In the genomic region with DNA sequence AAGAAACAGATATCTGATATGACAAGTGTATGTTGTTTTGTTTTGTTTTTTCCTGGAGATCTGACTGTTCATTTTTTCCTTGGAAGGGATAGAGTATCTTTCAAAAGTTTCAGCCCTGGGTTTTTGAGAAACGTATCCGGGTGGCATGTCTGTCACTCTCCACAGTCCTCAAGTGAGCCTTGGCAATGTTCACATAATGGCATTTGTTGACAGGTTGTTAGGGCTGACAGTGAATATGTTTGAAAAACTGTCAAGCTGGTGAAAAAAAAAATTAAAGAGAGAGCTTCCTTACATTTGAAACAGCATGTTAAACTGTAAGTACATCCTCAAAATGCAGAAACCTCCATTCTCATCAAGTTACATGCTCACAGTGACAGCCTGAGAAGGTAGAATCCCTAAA, we compare ENCODE assay signal across 29 cellular contexts.
DNase-seq lines count a peak whose midpoint lies in the region; TF ChIP-seq lines count a peak whose summit lies in the region.
"Had no signal": no experiment of that assay in that cellular context is flagged by ENCODE, and none has a peak within 500 bp of the region (broad histone marks: within the 10 kb centered on the region; RNA-seq: fewer than 3 reads in every experiment).

No MANE protein-coding gene starts in this region.

- no peak for TF ChIP-seq RAD21 in neural cell (conservative IDR thresholded peaks at IDR 0.05)

- DNase-seq in activated CD4-positive, CD25-positive, alpha-beta regulatory T cell (lab: John Stamatoyannopoulos, UW): no peak
- DNase-seq in AML-193 (lab: John Stamatoyannopoulos, UW): no peak
- DNase-seq: 8988T; ACHN; BE2C; C1 segment of cervical spinal cord; Caco-2; Calu3; CD4-positive, alpha-beta memory T cell; CD4-positive, alpha-beta T cell; CD4-positive, CD25-positive, alpha-beta regulatory T cell; CD8-positive, alpha-beta memory T cell; CD8-positive, alpha-beta T cell; COR-L47; DMS 273 treated with DMSO at 0.1 percent for 48 hours; DMS153; DMS53; DMS79; DND-41; EL had no signal

- no peaks in the 10 kb centered on the region for H3K36me3 ChIP-seq in neural cell (ENCODE audit: insufficient read depth, low read length)
- H3K36me3 ChIP-seq: BE2C; BLaER1; BLaER1 treated with 17β-estradiol and CSF1 and Interleukin-3, amounts not matched to agents 10 nM and 100 nM had no signal

- peak overlapping the region in 2 of 3 experiments; percentile 2 to 75 for H3K27ac Mint-ChIP-seq in nephron
- H3K27ac Mint-ChIP-seq: B cell; CD14-positive monocyte; CD4-positive, alpha-beta memory T cell; CD4-positive, alpha-beta T cell; CD4-positive, CD25-positive, alpha-beta regulatory T cell; CD8-positive, alpha-beta memory T cell; CD8-positive, alpha-beta T cell had no signal

- peaks cover 4% of the 10 kb centered on the region for H3K27me3 Mint-ChIP-seq in nephron (ENCODE audit: low read depth)

- peak; percentile 98 for TF ChIP-seq EP300 in neural cell (conservative IDR thresholded peaks at IDR 0.05; ENCODE audit: poor library complexity, severe bottlenecking)

- H3K9me3 ChIP-seq in neural cell (ENCODE audit: low read length): no peaks in the 10 kb centered on the region
- H3K9me3 ChIP-seq: A549, BE2C, BLaER1 had no signal

- H3K36me3 Mint-ChIP-seq in nephron (ENCODE audit: low read depth): no peaks in the 10 kb centered on the region
- H3K36me3 Mint-ChIP-seq: CD14-positive monocyte; CD4-positive, alpha-beta memory T cell; CD4-positive, CD25-positive, alpha-beta regulatory T cell; CD8-positive, alpha-beta memory T cell; CD8-positive, alpha-beta T cell had no signal

- H3F3A ChIP-seq in neural cell (ENCODE audit: insufficient read depth, low read length, poor library complexity, severe bottlenecking): no peaks in the 10 kb centered on the region

- H3K4me3 Mint-ChIP-seq in nephron: no peak overlapping the region
- H3K4me3 Mint-ChIP-seq: B cell; CD14-positive monocyte; CD4-positive, alpha-beta memory T cell; CD4-positive, alpha-beta T cell; CD4-positive, CD25-positive, alpha-beta regulatory T cell; CD8-positive, alpha-beta memory T cell; CD8-positive, alpha-beta T cell had no signal

- H3K4me2 ChIP-seq in neural cell (ENCODE audit: low read length): no peak overlapping the region
- H3K4me2 ChIP-seq: A549; BLaER1; BLaER1 treated with 17β-estradiol and CSF1 and Interleukin-3, amounts not matched to agents 10 nM and 100 nM had no signal

- H4K20me1 ChIP-seq in neural cell (ENCODE audit: insufficient read depth): no peaks in the 10 kb centered on the region
- H4K20me1 ChIP-seq: BLaER1; BLaER1 treated with 17β-estradiol and CSF1 and Interleukin-3, amounts not matched to agents 10 nM and 100 nM had no signal

- peaks cover 10% of the 10 kb centered on the region for H3K9me3 Mint-ChIP-seq in nephron
- H3K9me3 Mint-ChIP-seq: CD4-positive, alpha-beta T cell had no signal

- no peaks in the 10 kb centered on the region for H3K79me2 ChIP-seq in neural cell (replicated peaks; ENCODE audit: insufficient read depth, low read length)

- H3K9ac ChIP-seq in neural cell (ENCODE audit: low read length): no peak overlapping the region
- H3K9ac ChIP-seq: BLaER1; BLaER1 treated with 17β-estradiol and CSF1 and Interleukin-3, amounts not matched to agents 10 nM and 100 nM had no signal

- no peaks in the 10 kb centered on the region for H3K27me3 ChIP-seq in neural cell (ENCODE audit: insufficient read depth, low read depth, low read length)
- H3K27me3 ChIP-seq: BE2C; BLaER1; BLaER1 treated with 17β-estradiol and CSF1 and Interleukin-3, amounts not matched to agents 10 nM and 100 nM had no signal

- no peak overlapping the region for H3K4me3 ChIP-seq in neural cell (ENCODE audit: low read length)
- H3K4me3 ChIP-seq: A549; BLaER1; BLaER1 treated with 17β-estradiol and CSF1 and Interleukin-3, amounts not matched to agents 10 nM and 100 nM had no signal

- H3K27ac ChIP-seq in neural cell (ENCODE audit: low read length): no peak overlapping the region
- H3K27ac ChIP-seq: 22Rv1; A549; BLaER1; BLaER1 treated with 17β-estradiol and CSF1 and Interleukin-3, amounts not matched to agents 10 nM and 100 nM; C4-2B had no signal

- H3K9me2 ChIP-seq in neural cell (ENCODE audit: insufficient read depth, low read length): no peaks in the 10 kb centered on the region

- TF ChIP-seq CTCF in nephron (IDR thresholded peaks at IDR 0.05; ENCODE audit: unreplicated experiment in 3 of 3) (no peak), neural cell (IDR thresholded peaks at IDR 0.05; ENCODE audit: poor library complexity, severe bottlenecking) (no peak)

- H3K4me1 Mint-ChIP-seq in nephron: peaks cover 16% of the 10 kb centered on the region
- H3K4me1 Mint-ChIP-seq: B cell; CD14-positive monocyte; CD4-positive, alpha-beta memory T cell; CD4-positive, CD25-positive, alpha-beta regulatory T cell; CD8-positive, alpha-beta memory T cell had no signal

- H2AFZ ChIP-seq in neural cell (ENCODE audit: low read depth, low read length): no peak overlapping the region

TF ChIP-seq in neural cell, 6 proteins besides CTCF, POLR2A, EP300 and RAD21:
- TF ChIP-seq SMC3 (conservative IDR thresholded peaks at IDR 0.05; ENCODE audit: poor library complexity) (no peak), EZH2 (IDR thresholded peaks at IDR 0.05; ENCODE audit: borderline replicate concordance, insufficient read depth, low read length, poor library complexity, severe bottlenecking) (no peak), TAF1 (IDR thresholded peaks at IDR 0.05; ENCODE audit: low read depth) (no peak), MXI1 (conservative IDR thresholded peaks at IDR 0.05; ENCODE audit: poor library complexity, severe bottlenecking) (no peak), POLR2AphosphoS5 (IDR thresholded peaks at IDR 0.05) (peak; percentile 75)
- TF ChIP-seq, protein P1, sequence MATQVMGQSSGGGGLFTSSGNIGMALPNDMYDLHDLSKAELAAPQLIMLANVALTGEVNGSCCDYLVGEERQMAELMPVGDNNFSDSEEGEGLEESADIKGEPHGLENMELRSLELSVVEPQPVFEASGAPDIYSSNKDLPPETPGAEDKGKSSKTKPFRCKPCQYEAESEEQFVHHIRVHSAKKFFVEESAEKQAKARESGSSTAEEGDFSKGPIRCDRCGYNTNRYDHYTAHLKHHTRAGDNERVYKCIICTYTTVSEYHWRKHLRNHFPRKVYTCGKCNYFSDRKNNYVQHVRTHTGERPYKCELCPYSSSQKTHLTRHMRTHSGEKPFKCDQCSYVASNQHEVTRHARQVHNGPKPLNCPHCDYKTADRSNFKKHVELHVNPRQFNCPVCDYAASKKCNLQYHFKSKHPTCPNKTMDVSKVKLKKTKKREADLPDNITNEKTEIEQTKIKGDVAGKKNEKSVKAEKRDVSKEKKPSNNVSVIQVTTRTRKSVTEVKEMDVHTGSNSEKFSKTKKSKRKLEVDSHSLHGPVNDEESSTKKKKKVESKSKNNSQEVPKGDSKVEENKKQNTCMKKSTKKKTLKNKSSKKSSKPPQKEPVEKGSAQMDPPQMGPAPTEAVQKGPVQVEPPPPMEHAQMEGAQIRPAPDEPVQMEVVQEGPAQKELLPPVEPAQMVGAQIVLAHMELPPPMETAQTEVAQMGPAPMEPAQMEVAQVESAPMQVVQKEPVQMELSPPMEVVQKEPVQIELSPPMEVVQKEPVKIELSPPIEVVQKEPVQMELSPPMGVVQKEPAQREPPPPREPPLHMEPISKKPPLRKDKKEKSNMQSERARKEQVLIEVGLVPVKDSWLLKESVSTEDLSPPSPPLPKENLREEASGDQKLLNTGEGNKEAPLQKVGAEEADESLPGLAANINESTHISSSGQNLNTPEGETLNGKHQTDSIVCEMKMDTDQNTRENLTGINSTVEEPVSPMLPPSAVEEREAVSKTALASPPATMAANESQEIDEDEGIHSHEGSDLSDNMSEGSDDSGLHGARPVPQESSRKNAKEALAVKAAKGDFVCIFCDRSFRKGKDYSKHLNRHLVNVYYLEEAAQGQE (IDR thresholded peaks at IDR 0.05; ENCODE audit: borderline replicate concordance): peak; percentile 23
